ENCODE assay signal across 28 cellular contexts in genomic region chr15:27399236-27399635, GRCh38.
A peak's percentile ranks its signal among the peaks of the same experiment; 100 is the strongest.
DNase-seq lines count a peak whose midpoint lies in the region; ATAC-seq and TF ChIP-seq lines count a peak whose summit lies in the region.
"Had no signal": no experiment of that assay in that cellular context is flagged by ENCODE, and none has a peak within 500 bp of the region (broad histone marks: within the 10 kb centered on the region; RNA-seq: fewer than 3 reads in every experiment).

No MANE protein-coding gene starts in this region.

- no TSS peak for BruUV-seq in Caco-2 (replicated peaks; lab: Mats Ljungman, UMichigan)

- WGBS in gastroesophageal sphincter (ENCODE audit: low coverage in 1 of 2), 2 donors, result 65 to 69% methylated on average over 6 of the region's 6 CpGs

- no peak overlapping the region for H3K27ac Mint-ChIP-seq in Caco-2 (ENCODE audit: unreplicated experiment)
- H3K27ac Mint-ChIP-seq: activated CD8-positive, alpha-beta T cell treated with anti-CD3 and anti-CD28 coated beads for 36 hours; activated naive CD4-positive, alpha-beta T cell treated with anti-CD3 and anti-CD28 coated beads, Interleukin-2, amount 50 U/mL, for 72 hours; IgD-negative memory B cell; T-helper 1 cell treated with Interleukin-12 subunit alpha and Interleukin-12 subunit beta and Interleukin-4 antibody, amounts not matched to agents 30 μg/mL and 1 μg/mL, for 36 hours had no signal

- in situ Hi-C loops in astrocyte of the spinal cord (cut with HindIII; ENCODE audit: low sequenced_read_pairs), result no loop called here

- H3K36me3 ChIP-seq in gastroesophageal sphincter (no peaks in the 10 kb centered on the region), Caco-2 (ENCODE audit: control insufficient read depth, insufficient read depth, low read length) (no peaks in the 10 kb centered on the region)
- H3K36me3 ChIP-seq: esophagus muscularis mucosa, right lobe of liver, upper lobe of left lung had no signal

- peak overlapping the region; percentile 73; the same call in 1 of the 2 replicates for H3K27ac ChIP-seq in C4-2B
- H3K27ac ChIP-seq in gastroesophageal sphincter, result no peak overlapping the region
- H3K27ac ChIP-seq: esophagus muscularis mucosa, foreskin keratinocyte, right lobe of liver, upper lobe of left lung had no signal

- no peaks in the 10 kb centered on the region for H3K36me3 Mint-ChIP-seq in Caco-2 (ENCODE audit: insufficient read depth, unreplicated experiment)
- H3K36me3 Mint-ChIP-seq: activated naive CD4-positive, alpha-beta T cell treated with anti-CD3 and anti-CD28 coated beads, Interleukin-2, amount 50 U/mL, for 72 hours had no signal

- intact Hi-C loops in Caco-2 (cut with micrococcal nuclease; ENCODE audit: unreplicated experiment), result no loop called here

- no peak overlapping the region for H3K4me3 ChIP-seq in astrocyte of the spinal cord (ENCODE audit: low read depth, low read length)
- no peak overlapping the region for H3K4me3 ChIP-seq in gastroesophageal sphincter
- H3K4me3 ChIP-seq in Caco-2 (ENCODE audit: low read depth, low read length), result no peak overlapping the region
- H3K4me3 ChIP-seq: esophagus muscularis mucosa, right lobe of liver, upper lobe of left lung had no signal

- TF ChIP-seq EP300 in gastroesophageal sphincter (IDR thresholded peaks at IDR 0.05), result no peak

- DNase-seq in DMS153 treated with DMSO at 0.1 percent for 48 hours (lab: John Stamatoyannopoulos, UW; ENCODE audit: unreplicated experiment), result peak; percentile 19
- peak; percentile 84 for DNase-seq in NCI-H2227 (lab: John Stamatoyannopoulos, UW; ENCODE audit: unreplicated experiment)
- peak; percentile 23 for DNase-seq in astrocyte of the spinal cord (ENCODE audit: low read depth, low spot score)
- no peak for DNase-seq in glomerular visceral epithelial cell (ENCODE audit: extremely low spot score)
- no peak for DNase-seq in Caco-2
- no peak for DNase-seq in activated T-cell treated with anti-CD3 and anti-CD28 coated beads, Interleukin-2, amount 50 U/mL, for 48 hours
- DNase-seq: activated CD4-positive, alpha-beta T cell treated with anti-CD3 and anti-CD28 coated beads for 1 hour; activated CD8-positive, alpha-beta T cell treated with anti-CD3 and anti-CD28 coated beads for 36 hours; anterior cingulate cortex; caudate nucleus; cortex of kidney; EL; GOT3; NCI-H1048; NCI-H2029 treated with DMSO at 0.1 percent for 48 hours; NCI-H526 treated with DMSO at 0.1 percent for 48 hours; right lobe of liver; SK-N-SH; stimulated activated CD4-positive, alpha-beta T cell treated with anti-CD3 and anti-CD28 coated beads, Interleukin-4, amount 100 ng/mL, for 1 hour; substantia nigra; upper lobe of left lung had no signal

- H3K9me3 Mint-ChIP-seq in Caco-2 (ENCODE audit: unreplicated experiment), result peaks cover 8% of the 10 kb centered on the region

- H3K9me3 ChIP-seq in gastroesophageal sphincter (no peaks in the 10 kb centered on the region), Caco-2 (no peaks in the 10 kb centered on the region)
- H3K9me3 ChIP-seq: right lobe of liver, SK-N-SH had no signal

- no peak for TF ChIP-seq POLR2A in gastroesophageal sphincter (IDR thresholded peaks at IDR 0.05)

- CTCF ChIA-PET in Caco-2 (lab: Charles Lee), result no interaction called here

- POLR2A ChIA-PET in Caco-2 (lab: Charles Lee), result no interaction called here

- no peaks in the 10 kb centered on the region for H3K4me1 Mint-ChIP-seq in Caco-2 (ENCODE audit: low read depth, unreplicated experiment)
- H3K4me1 Mint-ChIP-seq: IgD-negative memory B cell had no signal

- H3K27me3 Mint-ChIP-seq in Caco-2 (ENCODE audit: insufficient read depth, unreplicated experiment), result peaks cover 2% of the 10 kb centered on the region
- H3K27me3 Mint-ChIP-seq: activated CD8-positive, alpha-beta T cell treated with anti-CD3 and anti-CD28 coated beads for 36 hours; IgD-negative memory B cell had no signal

- ATAC-seq in gastroesophageal sphincter, result no peak
- ATAC-seq: activated CD8-positive, alpha-beta T cell treated with anti-CD3 and anti-CD28 coated beads for 36 hours; activated naive CD4-positive, alpha-beta T cell treated with anti-CD3 and anti-CD28 coated beads, Interleukin-2, amount 50 U/mL, for 72 hours; foreskin keratinocyte had no signal

- H3K27me3 ChIP-seq in gastroesophageal sphincter (no peaks in the 10 kb centered on the region), Caco-2 (replicated peaks; ENCODE audit: control insufficient read depth, insufficient read depth, low read length) (no peaks in the 10 kb centered on the region)
- H3K27me3 ChIP-seq: esophagus muscularis mucosa, foreskin keratinocyte, right lobe of liver, upper lobe of left lung had no signal

- no peaks in the 10 kb centered on the region for H3K4me1 ChIP-seq in gastroesophageal sphincter
- H3K4me1 ChIP-seq in Caco-2, result no peaks in the 10 kb centered on the region
- H3K4me1 ChIP-seq: esophagus muscularis mucosa, foreskin keratinocyte, right lobe of liver, upper lobe of left lung had no signal

- TF ChIP-seq CTCF in C4-2B (conservative IDR thresholded peaks at IDR 0.05) (no peak), astrocyte of the spinal cord (IDR thresholded peaks at IDR 0.05; ENCODE audit: low read depth, low read length) (no peak), gastroesophageal sphincter (IDR thresholded peaks at IDR 0.05) (no peak), Caco-2 (IDR thresholded peaks at IDR 0.05; ENCODE audit: insufficient read depth in 1 of 2, low read depth in 1 of 2, low read length in 1 of 2, severe bottlenecking in 1 of 2, unreplicated experiment in 1 of 2) (no peak)

- no peak overlapping the region for H3K4me3 Mint-ChIP-seq in Caco-2 (ENCODE audit: unreplicated experiment)
- H3K4me3 Mint-ChIP-seq: activated CD8-positive, alpha-beta T cell treated with anti-CD3 and anti-CD28 coated beads for 36 hours; IgD-negative memory B cell; T-helper 1 cell treated with Interleukin-12 subunit alpha and Interleukin-12 subunit beta and Interleukin-4 antibody, amounts not matched to agents 30 μg/mL and 1 μg/mL, for 36 hours had no signal

Comparison
In these comparisons a context has a peak if more than half of its experiments do, and no peak if none do; other contexts are left out.
1. DNase-seq: peak in DMS153 treated with DMSO at 0.1 percent for 48 hours (single experiment), NCI-H2227 (single experiment) and astrocyte of the spinal cord (single experiment); none in glomerular visceral epithelial cell (single experiment), Caco-2 (0 of 2) and activated T-cell treated with anti-CD3 and anti-CD28 coated beads, Interleukin-2, amount 50 U/mL, for 48 hours (0 of 2).